ENCODE assay signal across 28 cellular contexts in the genomic region with DNA sequence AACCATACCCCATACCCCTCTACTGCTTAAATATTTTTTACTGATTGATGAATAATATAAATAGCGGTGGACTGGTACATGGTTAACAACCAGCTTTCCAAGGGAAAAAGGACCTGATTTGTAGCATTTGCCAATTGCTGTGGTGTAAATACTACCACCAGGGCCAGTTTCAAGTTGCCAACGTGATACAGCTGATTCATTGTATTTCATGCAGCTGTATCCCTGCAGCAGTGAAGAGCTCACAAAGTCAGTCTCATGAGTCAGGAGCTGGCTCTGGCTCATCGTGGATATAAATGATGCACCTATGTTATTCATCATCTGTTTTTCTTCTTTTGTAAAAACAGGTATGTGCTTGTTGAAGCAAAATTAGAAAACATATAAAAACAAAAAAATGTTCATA. TPM values are rescaled to one million over a fixed set of nuclear protein-coding genes. Genes with fewer than 3 reads are reported as not detected.
DNase-seq lines count a peak whose midpoint lies in the region; ATAC-seq and TF ChIP-seq lines count a peak whose summit lies in the region.
"Had no signal": no experiment of that assay in that cellular context is flagged by ENCODE, and none has a peak within 500 bp of the region (broad histone marks: within the 10 kb centered on the region; RNA-seq: fewer than 3 reads in every experiment).

No MANE protein-coding gene starts in this region.

- POLR2A ChIA-PET in HEK293 (lab: Yijun Ruan, JAX) = no interaction called here

- H3K9me3 ChIP-seq in HEK293 (ENCODE audit: control insufficient read depth, insufficient read depth, low read depth, low read length) = no peaks in the 10 kb centered on the region
- H3K9me3 ChIP-seq: body of pancreas, HAP-1, transverse colon had no signal

- no peak overlapping the region for H3K4me3 ChIP-seq in HEK293 (ENCODE audit: low read depth, low read length)
- H3K4me3 ChIP-seq: body of pancreas, esophagus squamous epithelium, HAP-1, heart left ventricle, transverse colon had no signal

- no peak overlapping the region for H3K27ac ChIP-seq in HEK293 (ENCODE audit: extremely low read depth, low read depth, low read length)
- H3K27ac ChIP-seq in epithelial cell of prostate = peak overlapping the region; percentile 67
- H3K27ac ChIP-seq: body of pancreas, heart left ventricle, transverse colon had no signal

- TF ChIP-seq CTCF in HEK293 (tag by site-specific recombination; IDR thresholded peaks at IDR 0.05) = no peak

- H3K36me3 ChIP-seq in HEK293 (ENCODE audit: control insufficient read depth in 2 of 2, insufficient read depth in 1 of 2, low read length in 2 of 2) = no peaks in the 10 kb centered on the region
- H3K36me3 ChIP-seq: esophagus squamous epithelium, HAP-1, heart left ventricle, transverse colon had no signal

- no peaks in the 10 kb centered on the region for H3K4me1 ChIP-seq in HEK293 (ENCODE audit: control insufficient read depth, insufficient read depth, low read length)
- H3K4me1 ChIP-seq: HAP-1, heart left ventricle had no signal

- DNase-seq in RPMI8226 (peak; percentile 24), epithelial cell of prostate (ENCODE audit: low read depth, low spot score) (peak; percentile 99), myocyte (ENCODE audit: low read depth) (peak; percentile 16), NK-92 (lab: John Stamatoyannopoulos, UW; ENCODE audit: unreplicated experiment) (no peak), NCI-H1694 treated with DMSO at 0.1 percent for 48 hours (lab: John Stamatoyannopoulos, UW) (no peak)
- DNase-seq: activated CD4-positive, CD25-positive, alpha-beta regulatory T cell treated with anti-CD3 and anti-CD28 coated beads, Interleukin-2, amount 50 U/mL, for 72 hours; activated CD8-positive, alpha-beta T cell treated with anti-CD3 and anti-CD28 coated beads for 36 hours; activated gamma-delta T cell; body of pancreas; CD4-positive, alpha-beta T cell; DMS 273 treated with DMSO at 0.1 percent for 48 hours; effector memory CD8-positive, alpha-beta T cell; esophagus squamous epithelium; GDM1; heart left ventricle; mesendoderm; NCI-H1105; NCI-H2081; NCI-H82; SHP77 treated with DMSO at 0.1 percent for 48 hours; stimulated activated CD8-positive, alpha-beta memory T cell treated with anti-CD3 and anti-CD28 coated beads, Interleukin-4, amount 100 ng/mL, for 48 hours had no signal

- ATAC-seq in GM21367 (IDR thresholded peaks at IDR 0.05; ENCODE audit: unreplicated experiment) (no peak), GM21786 (IDR thresholded peaks at IDR 0.05; ENCODE audit: unreplicated experiment) (no peak)
- ATAC-seq: activated CD8-positive, alpha-beta T cell treated with anti-CD3 and anti-CD28 coated beads for 36 hours; body of pancreas; effector memory CD8-positive, alpha-beta T cell; heart left ventricle had no signal

- CTCF ChIA-PET in HEK293 (lab: Yijun Ruan, JAX) = interaction anchor here (0.5 to 1.1 kb wide), 2 partner anchors 9 to 54 kb away, joined by 3 read pairs; no protein-coding TSS in a partner anchor

TF ChIP-seq in HEK293, 187 proteins besides CTCF, POLR2A, EP300 and RAD21:
- TF ChIP-seq ZNF624 (tag by site-specific recombination; IDR thresholded peaks at IDR 0.05) = no peak
- no peak for TF ChIP-seq ZNF548 (tag by site-specific recombination; IDR thresholded peaks at IDR 0.05)
- no peak for TF ChIP-seq ZNF37A (tag by site-specific recombination; IDR thresholded peaks at IDR 0.05)
- TF ChIP-seq, protein P1, sequence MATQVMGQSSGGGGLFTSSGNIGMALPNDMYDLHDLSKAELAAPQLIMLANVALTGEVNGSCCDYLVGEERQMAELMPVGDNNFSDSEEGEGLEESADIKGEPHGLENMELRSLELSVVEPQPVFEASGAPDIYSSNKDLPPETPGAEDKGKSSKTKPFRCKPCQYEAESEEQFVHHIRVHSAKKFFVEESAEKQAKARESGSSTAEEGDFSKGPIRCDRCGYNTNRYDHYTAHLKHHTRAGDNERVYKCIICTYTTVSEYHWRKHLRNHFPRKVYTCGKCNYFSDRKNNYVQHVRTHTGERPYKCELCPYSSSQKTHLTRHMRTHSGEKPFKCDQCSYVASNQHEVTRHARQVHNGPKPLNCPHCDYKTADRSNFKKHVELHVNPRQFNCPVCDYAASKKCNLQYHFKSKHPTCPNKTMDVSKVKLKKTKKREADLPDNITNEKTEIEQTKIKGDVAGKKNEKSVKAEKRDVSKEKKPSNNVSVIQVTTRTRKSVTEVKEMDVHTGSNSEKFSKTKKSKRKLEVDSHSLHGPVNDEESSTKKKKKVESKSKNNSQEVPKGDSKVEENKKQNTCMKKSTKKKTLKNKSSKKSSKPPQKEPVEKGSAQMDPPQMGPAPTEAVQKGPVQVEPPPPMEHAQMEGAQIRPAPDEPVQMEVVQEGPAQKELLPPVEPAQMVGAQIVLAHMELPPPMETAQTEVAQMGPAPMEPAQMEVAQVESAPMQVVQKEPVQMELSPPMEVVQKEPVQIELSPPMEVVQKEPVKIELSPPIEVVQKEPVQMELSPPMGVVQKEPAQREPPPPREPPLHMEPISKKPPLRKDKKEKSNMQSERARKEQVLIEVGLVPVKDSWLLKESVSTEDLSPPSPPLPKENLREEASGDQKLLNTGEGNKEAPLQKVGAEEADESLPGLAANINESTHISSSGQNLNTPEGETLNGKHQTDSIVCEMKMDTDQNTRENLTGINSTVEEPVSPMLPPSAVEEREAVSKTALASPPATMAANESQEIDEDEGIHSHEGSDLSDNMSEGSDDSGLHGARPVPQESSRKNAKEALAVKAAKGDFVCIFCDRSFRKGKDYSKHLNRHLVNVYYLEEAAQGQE (tag by site-specific recombination; IDR thresholded peaks at IDR 0.05) = no peak
- TF ChIP-seq ZNF394 (tag by site-specific recombination; IDR thresholded peaks at IDR 0.05; ENCODE audit: borderline replicate concordance) = no peak
- no peak for TF ChIP-seq MEIS1 (CRISPR knock-in tag; IDR thresholded peaks at IDR 0.05; ENCODE audit: borderline replicate concordance)
- no peak for TF ChIP-seq KLF1 (tag by site-specific recombination; IDR thresholded peaks at IDR 0.05)
- TF ChIP-seq ZNF19 (tag by site-specific recombination; IDR thresholded peaks at IDR 0.05; ENCODE audit: low read depth) = no peak
- TF ChIP-seq ZNF112 (tag by site-specific recombination; IDR thresholded peaks at IDR 0.05) = peak; percentile 96

RNA-seq across cellular contexts. Expression of a gene that starts 15.2 kb away (rescaled TPM):
- not detected in 2 replicates for total RNA-seq in myocyte
- not detected for polyA plus RNA-seq in myocyte (2012)
- total RNA-seq: activated CD8-positive, alpha-beta T cell treated with anti-CD3 and anti-CD28 coated beads for 36 hours; body of pancreas; CD4-positive, alpha-beta T cell; heart left ventricle; pulmonary artery endothelial cell; skeletal muscle tissue; transverse colon had no signal
- polyA plus RNA-seq: heart left ventricle had no signal

RNA-seq across cellular contexts. Expression of a gene that starts 40.6 kb away (rescaled TPM):
- total RNA-seq in myocyte = not detected in 2 replicates
- not detected for polyA plus RNA-seq in myocyte (2012)
- total RNA-seq: activated CD8-positive, alpha-beta T cell treated with anti-CD3 and anti-CD28 coated beads for 36 hours; body of pancreas; CD4-positive, alpha-beta T cell; heart left ventricle; pulmonary artery endothelial cell; skeletal muscle tissue; transverse colon had no signal

Comparison
In these comparisons a context has a peak if more than half of its experiments do, and no peak if none do; other contexts are left out.
1. DNase-seq: peak in RPMI8226 (single experiment), epithelial cell of prostate (single experiment) and myocyte (single experiment); none in NK-92 (single experiment) and NCI-H1694 treated with DMSO at 0.1 percent for 48 hours (single experiment).